Comparison of ENCODE assay signal across 15 cellular contexts in genomic region chrX:25191403-25191802, GRCh38.
DNase-seq lines count a peak whose midpoint lies in the region; TF ChIP-seq lines count a peak whose summit lies in the region.
"Had no signal": no experiment of that assay in that cellular context is flagged by ENCODE, and none has a peak within 500 bp of the region (broad histone marks: within the 10 kb centered on the region; RNA-seq: fewer than 3 reads in every experiment).

No MANE protein-coding gene starts in this region.

- H3K27me3 ChIP-seq in H7 (ENCODE audit: control insufficient read depth, insufficient read depth, low read length) (no peaks in the 10 kb centered on the region), PC-9 (ENCODE audit: insufficient read depth, low read depth) (peaks cover 6% of the 10 kb centered on the region; the same call in 1 of the 2 replicates), mesendoderm (ENCODE audit: insufficient read depth, low read length, poor library complexity) (no peaks in the 10 kb centered on the region)

- H3K4me1 ChIP-seq in PC-9 (replicated peaks; ENCODE audit: insufficient read depth) (no peaks in the 10 kb centered on the region), mesendoderm (ENCODE audit: control insufficient read depth, low read depth, low read length) (no peaks in the 10 kb centered on the region)
- H3K4me1 ChIP-seq: left ventricle myocardium inferior had no signal

- no peak overlapping the region for H3K56ac ChIP-seq in mesendoderm (ENCODE audit: low read length)

- H2BK15ac ChIP-seq in mesendoderm (replicated peaks; ENCODE audit: low read depth), result no peak overlapping the region

- H3K79me2 ChIP-seq in PC-9 (ENCODE audit: low read depth), result no peaks in the 10 kb centered on the region
- H3K79me2 ChIP-seq in mesendoderm (ENCODE audit: control insufficient read depth, insufficient read depth, low read length), result no peaks in the 10 kb centered on the region

- H4K8ac ChIP-seq in mesendoderm (ENCODE audit: low read depth, low read length), result no peak overlapping the region

- no peak overlapping the region for H2BK120ac ChIP-seq in mesendoderm (ENCODE audit: low read depth, low read length)

- H3K4me3 ChIP-seq in H7 (ENCODE audit: insufficient read depth, low read depth, low read length) (no peak overlapping the region), PC-9 (no peak overlapping the region), mesendoderm (ENCODE audit: low read length) (no peak overlapping the region)
- H3K4me3 ChIP-seq: left ventricle myocardium inferior had no signal

- no peak overlapping the region for H4K5ac ChIP-seq in mesendoderm (ENCODE audit: low read length)

- no peaks in the 10 kb centered on the region for H3F3A ChIP-seq in PC-9 (ENCODE audit: insufficient read depth, low read depth)

- H3K27ac ChIP-seq in PC-9 (no peak overlapping the region), mesendoderm (ENCODE audit: low read depth, low read length) (no peak overlapping the region)
- H3K27ac ChIP-seq: left ventricle myocardium inferior, RWPE1 had no signal

- H2AK5ac ChIP-seq in mesendoderm (ENCODE audit: low read length), result no peak overlapping the region

- H3K79me1 ChIP-seq in mesendoderm (ENCODE audit: low read length), result no peaks in the 10 kb centered on the region

- H3K9me3 ChIP-seq in PC-9 (ENCODE audit: insufficient read depth, low read depth), result no peaks in the 10 kb centered on the region
- H3K9me3 ChIP-seq: left ventricle myocardium inferior had no signal

- no peak overlapping the region for H2AFZ ChIP-seq in PC-9

- H3K4me2 ChIP-seq in PC-9 (no peak overlapping the region), mesendoderm (ENCODE audit: low read length) (no peak overlapping the region)

- no peaks in the 10 kb centered on the region for H3K9me2 ChIP-seq in PC-9 (ENCODE audit: insufficient read depth)

- DNase-seq in DMS 273 (lab: John Stamatoyannopoulos, UW; ENCODE audit: unreplicated experiment) (peak; percentile 13), DMS 273 treated with DMSO at 0.1 percent for 48 hours (lab: John Stamatoyannopoulos, UW) (no peak), H7 (peak; percentile 37), PC-9 (no peak), mesendoderm (peak; percentile 11), superior temporal gyrus (ENCODE audit: extremely low spot score) (no peak), cortex of kidney (lab: John Stamatoyannopoulos, UW) (no peak), kidney tubule cell (ENCODE audit: low spot score) (no peak)
- DNase-seq: 8988T; activated CD8-positive, alpha-beta memory T cell treated with anti-CD3 and anti-CD28 coated beads, Interleukin-2, amount 50 U/mL, for 4 hours; activated naive CD4-positive, alpha-beta T cell treated with anti-CD3 and anti-CD28 coated beads, Interleukin-2, amount 10 ng/mL, durations not matched to agents 7 days and 5 days; CD4-positive, CD25-positive, alpha-beta regulatory T cell; left ventricle myocardium inferior; MV-4-11 had no signal

- intact Hi-C loops in PC-9 (cut with micrococcal nuclease; ENCODE audit: unreplicated experiment), result no loop called here

- H3K9ac ChIP-seq in mesendoderm (ENCODE audit: low read length), result no peak overlapping the region

- no peak overlapping the region for H3K18ac ChIP-seq in mesendoderm (ENCODE audit: low read length)

- no peaks in the 10 kb centered on the region for H4K20me1 ChIP-seq in PC-9 (ENCODE audit: insufficient read depth)

- CTCF ChIA-PET in PC-9 (lab: Charles Lee), result no interaction called here

- H3K36me3 ChIP-seq in H7 (replicated peaks; ENCODE audit: control insufficient read depth, insufficient read depth, low read length), result no peaks in the 10 kb centered on the region
- no peaks in the 10 kb centered on the region for H3K36me3 ChIP-seq in PC-9 (ENCODE audit: low read depth)
- H3K36me3 ChIP-seq in mesendoderm (ENCODE audit: control insufficient read depth, insufficient read depth, low read length), result no peaks in the 10 kb centered on the region
- H3K36me3 ChIP-seq: left ventricle myocardium inferior had no signal

- no peak overlapping the region for H3K4ac ChIP-seq in mesendoderm (ENCODE audit: low read depth, low read length)

- no peak overlapping the region for H2BK5ac ChIP-seq in mesendoderm (ENCODE audit: low read length)

- no TSS peak for BruUV-seq in PC-9 (replicated peaks; lab: Mats Ljungman, UMichigan)

- H3K23ac ChIP-seq in mesendoderm (ENCODE audit: low read length), result no peak overlapping the region

- no CpG with 5 or more reads among the region's 7 CpGs for WGBS in mesendoderm (ENCODE audit: extremely low coverage, insufficient coverage, low lambda C conversion rate)

- peak; percentile 34; the same call in 1 of the 2 replicates for TF ChIP-seq CTCF in PC-9 (conservative IDR thresholded peaks at IDR 0.05)

- POLR2A ChIA-PET in PC-9 (lab: Charles Lee; ENCODE audit: unreplicated experiment), result no interaction called here

Comparison
In these comparisons a context has a peak if more than half of its experiments do, and no peak if none do; other contexts are left out.
1. DNase-seq: peak in DMS 273 (single experiment), H7 (single experiment) and mesendoderm (single experiment); none in DMS 273 treated with DMSO at 0.1 percent for 48 hours (single experiment), PC-9 (0 of 2), superior temporal gyrus (single experiment), cortex of kidney (single experiment) and kidney tubule cell (single experiment).